ENCODE assay signal across 8 cellular contexts in genomic region chr19:1122972-1123363, GRCh38. TPM values are rescaled to one million over a fixed set of nuclear protein-coding genes. Genes with fewer than 3 reads are reported as not detected.
A peak's percentile ranks its signal among the peaks of the same experiment; 100 is the strongest.
DNase-seq lines count a peak whose midpoint lies in the region; ATAC-seq, FAIRE-seq and TF ChIP-seq lines count a peak whose summit lies in the region.

No MANE protein-coding gene starts in this region.

- ATAC-seq in Right ventricle myocardium inferior (peak; percentile 46), RWPE2 (ENCODE audit: low read depth) (peak; percentile 66), pancreas (peak; percentile 36 to 71 (median 64))

- intact Hi-C loops in Right ventricle myocardium inferior (cut with DNase I) (no loop called here), left ventricle myocardium inferior (cut with micrococcal nuclease) (loop anchor here (10.0 kb wide), 1 partner anchor 62 kb away; no protein-coding TSS in a partner anchor), pancreas (cut with DNase I) (no loop called here)

- no peaks in the 10 kb centered on the region for H3K27me3 ChIP-seq in left ventricle myocardium inferior (ENCODE audit: low read depth)
- H3K27me3 ChIP-seq in RWPE2 (ENCODE audit: insufficient read depth, poor library complexity, severe bottlenecking), result no peaks in the 10 kb centered on the region
- no peaks in the 10 kb centered on the region for H3K27me3 ChIP-seq in pancreas
- H3K27me3 ChIP-seq in effector memory CD4-positive, alpha-beta T cell (replicated peaks; ENCODE audit: control insufficient read depth, insufficient read depth, low read length, poor library complexity, severe bottlenecking), result no peaks in the 10 kb centered on the region

- peaks cover 8% of the 10 kb centered on the region for H3K36me3 Mint-ChIP-seq in progenitor cell of endocrine pancreas (ENCODE audit: insufficient read depth)

- FAIRE-seq in pancreas (lab: Jason Lieb, UNC), result no peak

- no peak overlapping the region for H3K4me3 Mint-ChIP-seq in progenitor cell of endocrine pancreas (ENCODE audit: low read depth)

- H3K27ac Mint-ChIP-seq in progenitor cell of endocrine pancreas, result no peak overlapping the region

- no peaks in the 10 kb centered on the region for H3K27me3 Mint-ChIP-seq in progenitor cell of endocrine pancreas

- TF ChIP-seq CTCF in left ventricle myocardium inferior (IDR thresholded peaks at IDR 0.05; ENCODE audit: borderline replicate concordance) (no peak), RWPE2 (IDR thresholded peaks at IDR 0.05; ENCODE audit: poor library complexity, severe bottlenecking) (no peak), pancreas (IDR thresholded peaks at IDR 0.05) (no peak), progenitor cell of endocrine pancreas (IDR thresholded peaks at IDR 0.05; ENCODE audit: unreplicated experiment) (no peak)

- H3K27ac ChIP-seq in left ventricle myocardium inferior (replicated peaks) (no peak overlapping the region), RWPE2 (ENCODE audit: poor library complexity, severe bottlenecking) (no peak overlapping the region), pancreas (no peak overlapping the region)
- H3K27ac ChIP-seq in effector memory CD4-positive, alpha-beta T cell (ENCODE audit: insufficient read depth, low read length, poor library complexity, severe bottlenecking), result no peak overlapping the region

- peaks cover 94% of the 10 kb centered on the region for H3K36me3 ChIP-seq in left ventricle myocardium inferior
- peaks cover 93% of the 10 kb centered on the region for H3K36me3 ChIP-seq in RWPE2 (ENCODE audit: low read depth)
- peaks cover 12 to 73% (median 35%) of the 10 kb centered on the region in 3 donors for H3K36me3 ChIP-seq in pancreas
- peaks cover 93% of the 10 kb centered on the region for H3K36me3 ChIP-seq in effector memory CD4-positive, alpha-beta T cell (ENCODE audit: control insufficient read depth, insufficient read depth, low read length)

- no peaks in the 10 kb centered on the region for H3K4me1 Mint-ChIP-seq in progenitor cell of endocrine pancreas (ENCODE audit: low read depth)

- H3K9me3 ChIP-seq in left ventricle myocardium inferior (replicated peaks) (no peaks in the 10 kb centered on the region), RWPE2 (ENCODE audit: severe bottlenecking) (no peaks in the 10 kb centered on the region), pancreas (no peaks in the 10 kb centered on the region)
- H3K9me3 ChIP-seq in effector memory CD4-positive, alpha-beta T cell (ENCODE audit: control insufficient read depth, low read length), result no peaks in the 10 kb centered on the region

- no peaks in the 10 kb centered on the region for H3K9me3 Mint-ChIP-seq in progenitor cell of endocrine pancreas (ENCODE audit: low read depth)

- DNase-seq in Right ventricle myocardium inferior (ENCODE audit: missing footprints) (no peak), left ventricle myocardium inferior (no peak), RWPE2 (ENCODE audit: low spot score) (no peak), epidermal melanocyte (ENCODE audit: insufficient read length, low spot score) (peak; percentile 54), pancreas (peak in 4 of 6 donors; percentile 54 to 85 (median 77)), progenitor cell of endocrine pancreas (ENCODE audit: low spot score, unreplicated experiment) (no peak), NCI-H2171 (lab: John Stamatoyannopoulos, UW) (no peak)
- no peak for DNase-seq in effector memory CD4-positive, alpha-beta T cell

- H3K4me1 ChIP-seq in left ventricle myocardium inferior (no peaks in the 10 kb centered on the region), RWPE2 (ENCODE audit: insufficient read depth, poor library complexity, severe bottlenecking) (no peaks in the 10 kb centered on the region), pancreas (no peaks in the 10 kb centered on the region)
- no peaks in the 10 kb centered on the region for H3K4me1 ChIP-seq in effector memory CD4-positive, alpha-beta T cell (ENCODE audit: control insufficient read depth, insufficient read depth, low read length, poor library complexity, severe bottlenecking)

- no peak overlapping the region for H3K4me3 ChIP-seq in left ventricle myocardium inferior
- no peak overlapping the region for H3K4me3 ChIP-seq in RWPE2 (ENCODE audit: severe bottlenecking)
- H3K4me3 ChIP-seq in pancreas, result no peak overlapping the region
- H3K4me3 ChIP-seq in effector memory CD4-positive, alpha-beta T cell (ENCODE audit: insufficient read depth, low read depth, low read length, poor library complexity, severe bottlenecking), result no peak overlapping the region

- 78 to 84% methylated on average over 19 to 21 of the region's 21 CpGs for WGBS in pancreas, 2 donors

RNA-seq across cellular contexts. Expression of gene GPX4, which starts 19.2 kb away (rescaled TPM):
- 361 TPM for total RNA-seq in Right ventricle myocardium inferior
- total RNA-seq in left ventricle myocardium inferior, result 327 TPM
- total RNA-seq in pancreas, result 100 to 1,000 TPM in 1 of 6 donors, 10 to 100 TPM in 5; 48.8 to 112 (median 63.8) TPM
- 100 to 1,000 TPM; 255 to 290 TPM for polyA plus RNA-seq in pancreas
- total RNA-seq in progenitor cell of endocrine pancreas, result 231 and 236 TPM in 2 replicates

RNA-seq across cellular contexts. Expression of gene POLR2E, which starts 27.8 kb away (rescaled TPM):
- total RNA-seq in Right ventricle myocardium inferior (142 TPM), left ventricle myocardium inferior (140 TPM), pancreas (10 to 100 TPM; 40.0 to 66.5 (median 58.6) TPM), progenitor cell of endocrine pancreas (161 TPM in 2 replicates)
- polyA plus RNA-seq in pancreas, result 10 to 100 TPM; 62.5 to 69.4 TPM

RNA-seq across cellular contexts. Expression of gene SBNO2, which starts 51.1 kb away (rescaled TPM):
- 14.7 TPM for total RNA-seq in Right ventricle myocardium inferior
- 16.9 TPM for total RNA-seq in left ventricle myocardium inferior
- 10 to 100 TPM; 16.8 to 43.7 (median 23.9) TPM for total RNA-seq in pancreas
- polyA plus RNA-seq in pancreas, result 10 to 100 TPM; 36.4 to 53.9 TPM
- 40.9 and 43.2 TPM in 2 replicates for total RNA-seq in progenitor cell of endocrine pancreas

RNA-seq across cellular contexts. Expression of gene ARHGAP45, which starts 56.0 kb away (rescaled TPM):
- total RNA-seq in Right ventricle myocardium inferior (6.6 TPM), left ventricle myocardium inferior (4.8 TPM), pancreas (10 to 100 TPM in 3 of 6 donors, 1 to 10 TPM in 3; 5.1 to 15.8 (median 8.4) TPM), progenitor cell of endocrine pancreas (6.1 and 8.1 TPM in 2 replicates)
- polyA plus RNA-seq in pancreas, result 10 to 100 TPM; 11.6 to 21.6 TPM

Comparison
In these comparisons a context has a peak if more than half of its experiments do, and no peak if none do; other contexts are left out.
1. DNase-seq: peak in epidermal melanocyte (single experiment) and pancreas (4 of 6); none in Right ventricle myocardium inferior (single experiment), left ventricle myocardium inferior (single experiment), RWPE2 (single experiment), progenitor cell of endocrine pancreas (single experiment), NCI-H2171 (single experiment) and effector memory CD4-positive, alpha-beta T cell (0 of 3).
2. Peak in every context shown above with its lines, with median percentiles within 50 percentile points of each other: ATAC-seq.